ENCODE assay signal across 32 cellular contexts in the genomic region with DNA sequence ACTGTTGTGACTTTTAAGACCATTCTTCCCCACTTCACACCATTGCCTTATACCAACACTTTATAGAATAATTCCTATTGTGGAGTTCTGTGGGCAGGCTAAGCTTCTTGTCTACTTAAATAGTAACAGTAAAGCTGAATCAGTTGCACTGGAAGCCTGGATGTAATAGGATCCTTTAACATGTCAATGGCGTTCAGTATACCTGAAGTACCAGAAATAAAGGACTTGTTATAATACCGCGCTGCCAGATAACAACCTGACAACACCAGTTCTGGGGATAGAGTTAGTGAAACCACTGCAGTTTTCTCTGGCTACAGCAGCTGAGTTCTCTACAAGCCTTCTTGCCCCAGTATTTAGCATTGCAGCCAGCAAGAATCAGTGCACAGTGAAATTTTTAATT. TPM values are rescaled to one million over a fixed set of nuclear protein-coding genes. Genes with fewer than 3 reads are reported as not detected.
"Had no signal": no experiment of that assay in that cellular context is flagged by ENCODE, and none has a peak within 500 bp of the region (broad histone marks: within the 10 kb centered on the region; RNA-seq: fewer than 3 reads in every experiment).

No MANE protein-coding gene starts in this region.

- DNase-seq: activated CD4-positive, alpha-beta T cell treated with anti-CD3 and anti-CD28 coated beads for 36 hours; activated CD4-positive, alpha-beta T cell treated with anti-CD3 and anti-CD28 coated beads, Interleukin-2, amount 10 ng/mL, durations not matched to agents 7 days and 5 days; activated CD4-positive, alpha-beta T cell treated with anti-CD3 and anti-CD28 coated beads, Interleukin-2, amount 50 U/mL, for 48 hours; activated CD8-positive, alpha-beta memory T cell treated with anti-CD3 and anti-CD28 coated beads, Interleukin-2, amount 50 U/mL, for 4 hours; activated gamma-delta T cell treated with Interleukin-2 at 50 U/mL for 16 hours; activated naive CD4-positive, alpha-beta T cell treated with anti-CD3 and anti-CD28 coated beads for 36 hours; activated T-cell treated with anti-CD3 and anti-CD28 coated beads for 4 hours; activated T-cell treated with anti-CD3 and anti-CD28 coated beads, Interleukin-2, amount 50 U/mL, for 4 hours; adrenal gland; body of pancreas; central memory CD4-positive, alpha-beta T cell; NCI-H1092 treated with DMSO at 0.1 percent for 48 hours; NCI-H1436; NCI-H1694; NCI-H1930; NCI-H2171 treated with DMSO at 0.1 percent for 48 hours; NCI-H2227 treated with DMSO at 0.1 percent for 48 hours; NCI-H446; NCI-H524 treated with DMSO at 0.1 percent for 48 hours; NCI-H774; PC-3; Peyer's patch; RPMI8226; SHP77 treated with DMSO at 0.1 percent for 48 hours; SK-N-SH had no signal

- H3K27me3 ChIP-seq: adrenal gland, body of pancreas, breast epithelium, Peyer's patch, SJSA1 had no signal

- H3K4me3 ChIP-seq: adrenal gland, body of pancreas, breast epithelium, K562, Peyer's patch, SJSA1 had no signal

- ATAC-seq: activated CD4-positive, alpha-beta T cell treated with anti-CD3 and anti-CD28 coated beads for 36 hours; activated CD4-positive, CD25-positive, alpha-beta regulatory T cell treated with anti-CD3 and anti-CD28 coated beads, Interleukin-2, amount 50 U/mL, for 24 hours; activated naive CD4-positive, alpha-beta T cell treated with anti-CD3 and anti-CD28 coated beads, Interleukin-2, amount 50 U/mL, for 72 hours; activated T-cell treated with anti-CD3 and anti-CD28 coated beads, Interleukin-2, amount 50 U/mL, for 4 hours; body of pancreas; K562; PC-3; WTC11 had no signal

- H3K4me1 ChIP-seq: adrenal gland, body of pancreas, breast epithelium, Peyer's patch, SJSA1 had no signal

- H3K9me3 ChIP-seq: adrenal gland, body of pancreas, breast epithelium, Peyer's patch, SJSA1, SK-N-SH had no signal

- H3K27ac ChIP-seq: adrenal gland, body of pancreas, breast epithelium, Peyer's patch, SJSA1 had no signal

- H3K36me3 ChIP-seq: adrenal gland, breast epithelium, Peyer's patch, SJSA1 had no signal

RNA-seq across cellular contexts. Expression of gene TNFRSF19, which starts 52.0 kb away (rescaled TPM):
- total RNA-seq: activated CD4-positive, alpha-beta T cell treated with anti-CD3 and anti-CD28 coated beads for 36 hours; activated naive CD4-positive, alpha-beta T cell treated with anti-CD3 and anti-CD28 coated beads for 36 hours; activated naive CD4-positive, alpha-beta T cell treated with anti-CD3 and anti-CD28 coated beads, Interleukin-2, amount 50 U/mL, for 72 hours; activated T-helper 1 cell treated with anti-CD3 and anti-CD28 coated beads, Interleukin-12 subunit alpha, Interleukin-12 subunit beta, Interleukin-2, Interleukin-4 antibody, amounts not matched to agents 30 ng/mL and 10 ng/mL and 1 ng/mL, durations not matched to agents 14 hours and 24 hours and 36 hours had no signal
